23 cellular contexts compared by ENCODE assay signal in genomic region chr1:204025917-204026709, GRCh38. TPM values are rescaled to one million over a fixed set of nuclear protein-coding genes. Genes with fewer than 3 reads are reported as not detected.
"Had no signal": no experiment of that assay in that cellular context is flagged by ENCODE, and none has a peak within 500 bp of the region (broad histone marks: within the 10 kb centered on the region; RNA-seq: fewer than 3 reads in every experiment).

No MANE protein-coding gene starts in this region.

- H3K4me1 ChIP-seq: transverse colon had no signal

- H3K4me1 Mint-ChIP-seq: activated CD4-positive, alpha-beta T cell treated with anti-CD3 and anti-CD28 coated beads, Interleukin-2, amount 10 ng/mL, durations not matched to agents 24 days and 14 days; activated naive CD8-positive, alpha-beta T cell treated with anti-CD3 and anti-CD28 coated beads, Interleukin-2, amount 10 ng/mL, durations not matched to agents 7 days and 5 days; central memory CD8-positive, alpha-beta T cell had no signal

- DNase-seq: activated CD4-positive, alpha-beta T cell treated with anti-CD3 and anti-CD28 coated beads, Interleukin-2, amount 10 ng/mL, durations not matched to agents 24 days and 14 days; activated CD4-positive, CD25-positive, alpha-beta regulatory T cell; activated CD8-positive, alpha-beta memory T cell treated with anti-CD3 and anti-CD28 coated beads, Interleukin-2, amount 50 U/mL, for 48 hours; activated gamma-delta T cell treated with Interleukin-2 at 50 U/mL for 16 hours; activated naive CD8-positive, alpha-beta T cell treated with anti-CD3 and anti-CD28 coated beads, Interleukin-2, amount 10 ng/mL, durations not matched to agents 7 days and 5 days; brain microvascular endothelial cell; effector CD8-positive, alpha-beta T cell; foreskin fibroblast; glutamatergic neuron; hypothalamus; kidney glomerular epithelial cell; midbrain; nucleus accumbens; right cardiac atrium; stimulated activated CD4-positive, alpha-beta T cell treated with anti-CD3 and anti-CD28 coated beads, Interleukin-15, amount 100 ng/mL, for 24 hours; stimulated activated CD4-positive, alpha-beta T cell treated with anti-CD3 and anti-CD28 coated beads, Interleukin-4, amount 100 ng/mL, for 1 hour; stimulated activated naive CD4-positive, alpha-beta T cell treated with Interleukin-2 at 50 U/mL for 16 hours; T-helper 2 cell; transverse colon had no signal

- H3K9me3 ChIP-seq: transverse colon had no signal

- H3K27ac ChIP-seq: brain microvascular endothelial cell, coronary artery, skin epidermis, transverse colon had no signal

- H3K36me3 Mint-ChIP-seq: activated naive CD8-positive, alpha-beta T cell treated with anti-CD3 and anti-CD28 coated beads, Interleukin-2, amount 10 ng/mL, durations not matched to agents 7 days and 5 days had no signal

- H3K36me3 ChIP-seq: brain microvascular endothelial cell, transverse colon had no signal

- H3K9me3 Mint-ChIP-seq: activated CD4-positive, alpha-beta T cell treated with anti-CD3 and anti-CD28 coated beads, Interleukin-2, amount 10 ng/mL, durations not matched to agents 24 days and 14 days; activated naive CD8-positive, alpha-beta T cell treated with anti-CD3 and anti-CD28 coated beads, Interleukin-2, amount 10 ng/mL, durations not matched to agents 7 days and 5 days; central memory CD8-positive, alpha-beta T cell had no signal

- H3K27me3 ChIP-seq: transverse colon had no signal

- ATAC-seq: right cardiac atrium had no signal

- H3K27ac Mint-ChIP-seq: activated CD4-positive, alpha-beta T cell treated with anti-CD3 and anti-CD28 coated beads, Interleukin-2, amount 10 ng/mL, durations not matched to agents 24 days and 14 days; activated naive CD8-positive, alpha-beta T cell treated with anti-CD3 and anti-CD28 coated beads, Interleukin-2, amount 10 ng/mL, durations not matched to agents 7 days and 5 days; progenitor cell of endocrine pancreas had no signal

- H3K4me3 Mint-ChIP-seq: activated CD4-positive, alpha-beta T cell treated with anti-CD3 and anti-CD28 coated beads, Interleukin-2, amount 10 ng/mL, durations not matched to agents 24 days and 14 days; activated naive CD8-positive, alpha-beta T cell treated with anti-CD3 and anti-CD28 coated beads, Interleukin-2, amount 10 ng/mL, durations not matched to agents 7 days and 5 days; central memory CD8-positive, alpha-beta T cell had no signal

- H3K4me3 ChIP-seq: coronary artery, skin epidermis, transverse colon had no signal

RNA-seq across cellular contexts. Expression of gene SOX13, which starts 46.8 kb away (rescaled TPM):
- total RNA-seq: activated CD4-positive, alpha-beta T cell treated with anti-CD3 and anti-CD28 coated beads, Interleukin-2, amount 10 ng/mL, durations not matched to agents 24 days and 14 days had no signal
